ENCODE assay signal across 2 cellular contexts in genomic region chr16:85332175-85332574, GRCh38.
A peak's percentile ranks its signal among the peaks of the same experiment; 100 is the strongest.
TF ChIP-seq lines count a peak whose summit lies in the region.

No MANE protein-coding gene starts in this region.

TF ChIP-seq in HEK293, 187 proteins besides CTCF, POLR2A, EP300 and RAD21:
- TF ChIP-seq EGR2 (tag by site-specific recombination; IDR thresholded peaks at IDR 0.05; ENCODE audit: low read depth) (no peak), KLF9 (tag by site-specific recombination; IDR thresholded peaks at IDR 0.05; ENCODE audit: low read depth) (no peak), REST (tag by site-specific recombination; IDR thresholded peaks at IDR 0.05) (no peak), MYNN (tag by site-specific recombination; IDR thresholded peaks at IDR 0.05; ENCODE audit: borderline replicate concordance) (no peak), ZNF416 (tag by site-specific recombination; IDR thresholded peaks at IDR 0.05) (no peak), ZNF768 (tag by site-specific recombination; IDR thresholded peaks at IDR 0.05) (0 out of 2 replicates have a peak, but pooled peaks have one; percentile 17)

TF ChIP-seq in H1, 55 proteins besides CTCF, POLR2A, EP300 and RAD21:
- TF ChIP-seq E2F6 (IDR thresholded peaks at IDR 0.05) (peak; percentile 44; the same call in 1 of the 2 replicates), USF2 (IDR thresholded peaks at IDR 0.05; ENCODE audit: low read length) (no peak), RXRA (IDR thresholded peaks at IDR 0.05; ENCODE audit: insufficient read depth, low read depth, low read length) (peak; percentile 95), POLR2AphosphoS5 (IDR thresholded peaks at IDR 0.05; ENCODE audit: low read depth, low read length) (peak; percentile 100), KDM1A (IDR thresholded peaks at IDR 0.05; ENCODE audit: borderline replicate concordance, low read length) (peak; percentile 92; the same call in 1 of the 2 replicates), BCL11A (IDR thresholded peaks at IDR 0.05; ENCODE audit: low read depth in 2 of 2, low read length in 2 of 2) (peak in 1 of 2 experiments; percentile 50), TEAD4 (IDR thresholded peaks at IDR 0.05; ENCODE audit: low read depth, low read length) (peak; percentile 99), SIN3A (conservative IDR thresholded peaks at IDR 0.05 in 1 of 2, IDR thresholded peaks at IDR 0.05 in 1 of 2; ENCODE audit: low read depth in 1 of 2, low read length in 2 of 2) (0 out of 4 replicates have a peak, but pooled peaks of 1 of the 2 experiments have one; percentile 26), BRCA1 (IDR thresholded peaks at IDR 0.05; ENCODE audit: low read depth, low read length) (no peak), MAX (IDR thresholded peaks at IDR 0.05) (peak; percentile 77; the same call in 1 of the 2 replicates), TCF12 (IDR thresholded peaks at IDR 0.05; ENCODE audit: low read depth, low read length) (peak; percentile 99), SAP30 (IDR thresholded peaks at IDR 0.05; ENCODE audit: insufficient read depth, insufficient replicate concordance, low read length) (no peak), SP1 (IDR thresholded peaks at IDR 0.05; ENCODE audit: low read depth, low read length) (peak; percentile 74), HDAC6 (IDR thresholded peaks at IDR 0.05; ENCODE audit: low read depth, low read length) (peak; percentile 71), TBP (IDR thresholded peaks at IDR 0.05; ENCODE audit: low read depth, low read length) (no peak), JUN (IDR thresholded peaks at IDR 0.05; ENCODE audit: low read depth, low read length) (0 out of 2 replicates have a peak, but pooled peaks have one; percentile 37), ASH2L (IDR thresholded peaks at IDR 0.05; ENCODE audit: low read length) (no peak)
